Comparison of ENCODE assay signal across 1 cellular context in the genomic region with DNA sequence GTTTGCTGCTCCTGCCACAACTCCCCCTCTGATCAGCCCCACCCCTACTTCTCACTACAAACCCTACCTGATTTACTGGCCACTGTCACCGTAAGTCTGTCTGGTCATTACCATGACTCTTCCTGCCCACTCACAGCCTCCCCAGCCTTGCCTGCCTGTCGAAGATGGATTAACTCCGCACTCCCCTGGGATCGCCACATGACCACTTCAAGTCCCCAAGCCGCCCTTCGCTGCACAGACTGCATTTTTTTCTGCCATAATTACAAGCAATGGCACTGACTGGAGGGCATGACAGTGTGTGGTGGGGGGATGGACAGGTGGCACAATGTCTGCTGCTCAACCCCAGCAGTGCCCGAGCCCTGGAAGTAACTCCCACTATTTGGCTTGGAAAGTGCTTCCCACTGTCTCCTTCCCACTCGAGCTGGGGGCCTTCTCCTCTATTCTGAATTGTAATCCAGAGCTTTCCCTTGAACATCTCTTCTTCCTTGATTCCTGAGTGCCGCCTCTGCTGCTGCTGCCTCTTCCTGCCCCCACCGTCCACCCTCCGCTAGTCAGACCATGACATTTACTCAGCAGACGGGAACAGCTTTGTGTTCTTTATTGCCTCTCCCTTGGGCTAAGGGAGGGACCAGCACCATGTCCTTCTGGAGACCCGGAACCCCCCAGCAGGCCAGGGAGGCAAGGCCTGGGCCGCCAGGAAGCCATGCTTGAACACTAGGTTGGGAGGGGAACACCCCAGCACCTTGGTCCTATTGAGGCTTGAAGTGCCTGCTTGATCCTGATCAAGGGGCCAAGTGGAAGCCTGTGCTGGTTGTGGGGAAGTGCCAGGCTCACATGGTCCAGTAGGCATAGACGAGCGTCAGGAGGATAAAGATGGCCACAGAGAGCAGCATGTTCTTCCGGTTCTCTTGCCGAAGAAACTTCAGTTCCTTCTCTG.
TF ChIP-seq lines count a peak whose summit lies in the region.

No MANE protein-coding gene starts in this region.

TF ChIP-seq in HEK293, 187 proteins besides CTCF, POLR2A, EP300 and RAD21:
- TF ChIP-seq EGR2 (tag by site-specific recombination; IDR thresholded peaks at IDR 0.05; ENCODE audit: low read depth): peak; percentile 95
- TF ChIP-seq ZNF548 (tag by site-specific recombination; IDR thresholded peaks at IDR 0.05): no peak
- no peak for TF ChIP-seq ZNF214 (tag by site-specific recombination; IDR thresholded peaks at IDR 0.05; ENCODE audit: borderline replicate concordance)
- TF ChIP-seq ZNF658 (tag by site-specific recombination; IDR thresholded peaks at IDR 0.05): no peak
- TF ChIP-seq ZFHX2 (tag by site-specific recombination; conservative IDR thresholded peaks at IDR 0.05): peak; percentile 84
